9 cellular contexts compared by ENCODE assay signal in genomic region chr3:9897408-9898372, GRCh38. TPM values are rescaled to one million over a fixed set of nuclear protein-coding genes. Genes with fewer than 3 reads are reported as not detected.
DNase-seq lines count a peak whose midpoint lies in the region; TF ChIP-seq lines count a peak whose summit lies in the region.
"Had no signal": no experiment of that assay in that cellular context is flagged by ENCODE, and none has a peak within 500 bp of the region (broad histone marks: within the 10 kb centered on the region; RNA-seq: fewer than 3 reads in every experiment).

No MANE protein-coding gene starts in this region.

- H3K9me3 Mint-ChIP-seq in activated CD4-positive, alpha-beta T cell treated with anti-CD3 and anti-CD28 coated beads, Interleukin-2, amount 10 ng/mL, durations not matched to agents 7 days and 5 days = no peaks in the 10 kb centered on the region
- H3K9me3 Mint-ChIP-seq in activated CD4-positive, alpha-beta T cell treated with anti-CD3 and anti-CD28 coated beads, Interleukin-2, amount 10 ng/mL, durations not matched to agents 24 days and 14 days = peaks cover 4% of the 10 kb centered on the region
- H3K9me3 Mint-ChIP-seq: activated CD4-positive, alpha-beta memory T cell treated with anti-CD3 and anti-CD28 coated beads, Interleukin-2, amount 10 ng/mL, durations not matched to agents 7 days and 5 days had no signal

- no peak for TF ChIP-seq CTCF in epithelial cell of proximal tubule (conservative IDR thresholded peaks at IDR 0.05; ENCODE audit: low read depth, low read length)
- no peak for TF ChIP-seq CTCF in spleen (IDR thresholded peaks at IDR 0.05 in 8 of 11, conservative IDR thresholded peaks at IDR 0.05 in 3 of 11)
- no peak for TF ChIP-seq CTCF in esophagus muscularis mucosa (IDR thresholded peaks at IDR 0.05)

- no peak for TF ChIP-seq POLR2A in spleen (IDR thresholded peaks at IDR 0.05)
- no peak for TF ChIP-seq POLR2A in esophagus muscularis mucosa (IDR thresholded peaks at IDR 0.05; ENCODE audit: low read depth)

- peak overlapping the region; percentile 3 for H3K27ac Mint-ChIP-seq in activated CD4-positive, alpha-beta T cell treated with anti-CD3 and anti-CD28 coated beads, Interleukin-2, amount 10 ng/mL, durations not matched to agents 7 days and 5 days
- H3K27ac Mint-ChIP-seq in activated CD4-positive, alpha-beta T cell treated with anti-CD3 and anti-CD28 coated beads, Interleukin-2, amount 10 ng/mL, durations not matched to agents 24 days and 14 days = no peak overlapping the region
- H3K27ac Mint-ChIP-seq: activated CD4-positive, alpha-beta memory T cell treated with anti-CD3 and anti-CD28 coated beads, Interleukin-2, amount 10 ng/mL, durations not matched to agents 7 days and 5 days had no signal

- peaks cover 20% of the 10 kb centered on the region for H3K36me3 Mint-ChIP-seq in activated CD4-positive, alpha-beta T cell treated with anti-CD3 and anti-CD28 coated beads, Interleukin-2, amount 10 ng/mL, durations not matched to agents 7 days and 5 days (ENCODE audit: low read depth)
- H3K36me3 Mint-ChIP-seq in activated CD4-positive, alpha-beta T cell treated with anti-CD3 and anti-CD28 coated beads, Interleukin-2, amount 10 ng/mL, durations not matched to agents 24 days and 14 days (ENCODE audit: low read depth) = peaks cover 27% of the 10 kb centered on the region

- peaks cover 0 to 21% (median 15%) of the 10 kb centered on the region in 6 donors for H3K36me3 ChIP-seq in spleen
- peaks cover 10 to 18% (median 15%) of the 10 kb centered on the region in 4 donors for H3K36me3 ChIP-seq in esophagus muscularis mucosa

- no peak overlapping the region for H3K4me3 ChIP-seq in epithelial cell of proximal tubule (ENCODE audit: low read depth, low read length)
- no peak overlapping the region for H3K4me3 ChIP-seq in spleen
- no peak overlapping the region for H3K4me3 ChIP-seq in esophagus muscularis mucosa

- no peaks in the 10 kb centered on the region for H3K27me3 Mint-ChIP-seq in activated CD4-positive, alpha-beta T cell treated with anti-CD3 and anti-CD28 coated beads, Interleukin-2, amount 10 ng/mL, durations not matched to agents 7 days and 5 days
- no peaks in the 10 kb centered on the region for H3K27me3 Mint-ChIP-seq in activated CD4-positive, alpha-beta T cell treated with anti-CD3 and anti-CD28 coated beads, Interleukin-2, amount 10 ng/mL, durations not matched to agents 24 days and 14 days
- H3K27me3 Mint-ChIP-seq: activated CD4-positive, alpha-beta memory T cell treated with anti-CD3 and anti-CD28 coated beads, Interleukin-2, amount 10 ng/mL, durations not matched to agents 7 days and 5 days had no signal

- H3K27me3 ChIP-seq in spleen (replicated peaks in 1 of 7) (no peaks in the 10 kb centered on the region), esophagus muscularis mucosa (no peaks in the 10 kb centered on the region)

- H3K4me1 ChIP-seq in spleen = peaks cover 0 to 50% (median 21%) of the 10 kb centered on the region in 6 donors
- H3K4me1 ChIP-seq in esophagus muscularis mucosa = peaks cover 0 to 31% (median 23%) of the 10 kb centered on the region in 4 donors

- intact Hi-C loops in activated CD4-positive, alpha-beta T cell treated with anti-CD3 and anti-CD28 coated beads, Interleukin-2, amount 10 ng/mL, durations not matched to agents 24 days and 14 days (cut with micrococcal nuclease) = no loop called here
- intact Hi-C loops in spleen (cut with DNase I; ENCODE audit: low total_unique reads) = no loop called here
- intact Hi-C loops in esophagus muscularis mucosa (cut with DNase I) = no loop called here

- POLR2A ChIA-PET in activated CD4-positive, alpha-beta T cell treated with anti-CD3 and anti-CD28 coated beads, Interleukin-2, amount 10 ng/mL, durations not matched to agents 7 days and 5 days (lab: Charles Lee) = no interaction called here

- H3K4me1 Mint-ChIP-seq in activated CD4-positive, alpha-beta T cell treated with anti-CD3 and anti-CD28 coated beads, Interleukin-2, amount 10 ng/mL, durations not matched to agents 7 days and 5 days = peaks cover 40% of the 10 kb centered on the region
- peaks cover 36% of the 10 kb centered on the region for H3K4me1 Mint-ChIP-seq in activated CD4-positive, alpha-beta T cell treated with anti-CD3 and anti-CD28 coated beads, Interleukin-2, amount 10 ng/mL, durations not matched to agents 24 days and 14 days

- CTCF ChIA-PET in activated CD4-positive, alpha-beta T cell treated with anti-CD3 and anti-CD28 coated beads, Interleukin-2, amount 10 ng/mL, durations not matched to agents 7 days and 5 days (lab: Charles Lee) = interaction anchor here (0.8 kb wide), 1 partner anchor 28 kb away, joined by 4 read pairs; no protein-coding TSS in a partner anchor

- no peaks in the 10 kb centered on the region for H3K9me3 ChIP-seq in spleen
- no peaks in the 10 kb centered on the region for H3K9me3 ChIP-seq in esophagus muscularis mucosa

- H3K4me3 Mint-ChIP-seq in activated CD4-positive, alpha-beta T cell treated with anti-CD3 and anti-CD28 coated beads, Interleukin-2, amount 10 ng/mL, durations not matched to agents 7 days and 5 days = no peak overlapping the region
- H3K4me3 Mint-ChIP-seq in activated CD4-positive, alpha-beta T cell treated with anti-CD3 and anti-CD28 coated beads, Interleukin-2, amount 10 ng/mL, durations not matched to agents 24 days and 14 days = no peak overlapping the region
- H3K4me3 Mint-ChIP-seq: activated CD4-positive, alpha-beta memory T cell treated with anti-CD3 and anti-CD28 coated beads, Interleukin-2, amount 10 ng/mL, durations not matched to agents 7 days and 5 days had no signal

- WGBS in spleen, 5 donors = 49 to 71% (median 60%) methylated on average over 4 of the region's 4 CpGs
- 50% methylated on average over 4 of the region's 4 CpGs for WGBS in esophagus muscularis mucosa

- H3K27ac ChIP-seq in spleen (peak overlapping the region in 1 of 8 donors; percentile 38), esophagus muscularis mucosa (replicated peaks in 1 of 4) (no peak overlapping the region)

- no peak for DNase-seq in activated CD4-positive, alpha-beta T cell treated with anti-CD3 and anti-CD28 coated beads, Interleukin-2, amount 10 ng/mL, durations not matched to agents 7 days and 5 days
- DNase-seq in activated CD4-positive, alpha-beta T cell treated with anti-CD3 and anti-CD28 coated beads, Interleukin-2, amount 10 ng/mL, durations not matched to agents 24 days and 14 days = no peak
- DNase-seq in NCI-H446 treated with DMSO at 0.1 percent for 48 hours (lab: John Stamatoyannopoulos, UW) = peak; percentile 27
- peak; percentile 90 for DNase-seq in epithelial cell of proximal tubule (ENCODE audit: low read depth)
- peak; percentile 8 for DNase-seq in spleen
- no peak for DNase-seq in SW 1271 (lab: John Stamatoyannopoulos, UW)
- DNase-seq in esophagus muscularis mucosa (ENCODE audit: extremely low spot score) = no peak
- DNase-seq in SKM-1 treated with dmso at 0.1 percent for 144 hours (lab: John Stamatoyannopoulos, UW; ENCODE audit: unreplicated experiment) = no peak
- DNase-seq: activated CD4-positive, alpha-beta memory T cell treated with anti-CD3 and anti-CD28 coated beads, Interleukin-2, amount 10 ng/mL, durations not matched to agents 7 days and 5 days had no signal

- no peak for TF ChIP-seq EP300 in esophagus muscularis mucosa (IDR thresholded peaks at IDR 0.05)

RNA-seq across cellular contexts. Expression of gene IL17RE, which starts 5.0 kb away (rescaled TPM):
- 1 to 10 TPM; 1.5 to 2.7 TPM for total RNA-seq in activated CD4-positive, alpha-beta T cell treated with anti-CD3 and anti-CD28 coated beads, Interleukin-2, amount 10 ng/mL, durations not matched to agents 7 days and 5 days
- total RNA-seq in activated CD4-positive, alpha-beta T cell treated with anti-CD3 and anti-CD28 coated beads, Interleukin-2, amount 10 ng/mL, durations not matched to agents 24 days and 14 days = 1.1 TPM in 2 replicates
- total RNA-seq in epithelial cell of proximal tubule (4.1 and 4.8 TPM in 2 replicates), spleen (1 to 10 TPM; 1.0 to 5.1 (median 1.9) TPM), esophagus muscularis mucosa (1 to 10 TPM in 3 of 4 donors, under 1 TPM in 1; 0.99 to 1.7 (median 1.2) TPM)
- polyA plus RNA-seq in spleen = 1 to 10 TPM in 1 of 3 donors, under 1 TPM in 2; 0.57 to 1.7 (median 0.64) TPM

RNA-seq across cellular contexts. Expression of gene JAGN1, which starts 7.3 kb away (rescaled TPM):
- 10 to 100 TPM; 29.6 to 30.6 TPM for total RNA-seq in activated CD4-positive, alpha-beta T cell treated with anti-CD3 and anti-CD28 coated beads, Interleukin-2, amount 10 ng/mL, durations not matched to agents 7 days and 5 days
- 39.5 and 41.0 TPM in 2 replicates for total RNA-seq in activated CD4-positive, alpha-beta T cell treated with anti-CD3 and anti-CD28 coated beads, Interleukin-2, amount 10 ng/mL, durations not matched to agents 24 days and 14 days
- total RNA-seq in epithelial cell of proximal tubule (27.8 and 39.1 TPM in 2 replicates), spleen (10 to 100 TPM; 17.1 to 41.3 (median 23.6) TPM), esophagus muscularis mucosa (10 to 100 TPM; 17.9 to 39.8 (median 26.4) TPM)
- 10 to 100 TPM; 22.0 to 33.4 (median 28.1) TPM for polyA plus RNA-seq in spleen

RNA-seq across cellular contexts. Expression of gene CIDEC, which starts 17.6 kb away (rescaled TPM):
- total RNA-seq in activated CD4-positive, alpha-beta T cell treated with anti-CD3 and anti-CD28 coated beads, Interleukin-2, amount 10 ng/mL, durations not matched to agents 7 days and 5 days = not detected
- total RNA-seq in activated CD4-positive, alpha-beta T cell treated with anti-CD3 and anti-CD28 coated beads, Interleukin-2, amount 10 ng/mL, durations not matched to agents 24 days and 14 days = not detected in 2 replicates
- total RNA-seq in epithelial cell of proximal tubule = not detected in 2 replicates
- not detected for total RNA-seq in spleen
- polyA plus RNA-seq in spleen = under 1 TPM in 2 of 3 donors, not detected in 1; 0.13 to 0.24 TPM
- total RNA-seq in esophagus muscularis mucosa = 1 to 10 TPM in 2 of 4 donors, under 1 TPM in 2; 0.78 to 2.4 (median 1.0) TPM
- total RNA-seq: activated CD4-positive, alpha-beta memory T cell treated with anti-CD3 and anti-CD28 coated beads, Interleukin-2, amount 10 ng/mL, durations not matched to agents 7 days and 5 days had no signal

RNA-seq across cellular contexts. Expression of gene IL17RC, which starts 19.2 kb away (rescaled TPM):
- under 1 TPM; 0.32 to 0.52 TPM for total RNA-seq in activated CD4-positive, alpha-beta T cell treated with anti-CD3 and anti-CD28 coated beads, Interleukin-2, amount 10 ng/mL, durations not matched to agents 7 days and 5 days
- 0.28 and 0.42 TPM in 2 replicates for total RNA-seq in activated CD4-positive, alpha-beta T cell treated with anti-CD3 and anti-CD28 coated beads, Interleukin-2, amount 10 ng/mL, durations not matched to agents 24 days and 14 days
- total RNA-seq in epithelial cell of proximal tubule (33.2 and 35.3 TPM in 2 replicates), spleen (10 to 100 TPM; 10.7 to 24.1 (median 19.7) TPM), esophagus muscularis mucosa (10 to 100 TPM; 40.3 to 60.4 (median 51.3) TPM)
- polyA plus RNA-seq in spleen = 10 to 100 TPM in 2 of 3 donors, 1 to 10 TPM in 1; 6.6 to 24.6 (median 12.6) TPM

RNA-seq across cellular contexts. Expression of gene CRELD1, which starts 35.9 kb away (rescaled TPM):
- total RNA-seq in activated CD4-positive, alpha-beta T cell treated with anti-CD3 and anti-CD28 coated beads, Interleukin-2, amount 10 ng/mL, durations not matched to agents 7 days and 5 days = 10 to 100 TPM; 13.9 to 16.0 TPM
- total RNA-seq in activated CD4-positive, alpha-beta T cell treated with anti-CD3 and anti-CD28 coated beads, Interleukin-2, amount 10 ng/mL, durations not matched to agents 24 days and 14 days = 22.7 and 23.4 TPM in 2 replicates
- 20.5 and 36.6 TPM in 2 replicates for total RNA-seq in epithelial cell of proximal tubule
- total RNA-seq in spleen = 10 to 100 TPM; 17.7 to 40.3 (median 31.4) TPM
- polyA plus RNA-seq in spleen = 10 to 100 TPM; 20.6 to 40.9 (median 21.9) TPM
- 10 to 100 TPM; 38.6 to 62.9 (median 52.0) TPM for total RNA-seq in esophagus muscularis mucosa

Comparison
In these comparisons a context has a peak if more than half of its experiments do, and no peak if none do; other contexts are left out.
1. DNase-seq: peak in NCI-H446 treated with DMSO at 0.1 percent for 48 hours (single experiment), epithelial cell of proximal tubule (single experiment) and spleen (single experiment); none in activated CD4-positive, alpha-beta T cell treated with anti-CD3 and anti-CD28 coated beads, Interleukin-2, amount 10 ng/mL, durations not matched to agents 7 days and 5 days (single experiment), activated CD4-positive, alpha-beta T cell treated with anti-CD3 and anti-CD28 coated beads, Interleukin-2, amount 10 ng/mL, durations not matched to agents 24 days and 14 days (single experiment), SW 1271 (0 of 2), esophagus muscularis mucosa (single experiment) and SKM-1 treated with dmso at 0.1 percent for 144 hours (single experiment).